ENCODE assay signal across 8 cellular contexts in the genomic region with DNA sequence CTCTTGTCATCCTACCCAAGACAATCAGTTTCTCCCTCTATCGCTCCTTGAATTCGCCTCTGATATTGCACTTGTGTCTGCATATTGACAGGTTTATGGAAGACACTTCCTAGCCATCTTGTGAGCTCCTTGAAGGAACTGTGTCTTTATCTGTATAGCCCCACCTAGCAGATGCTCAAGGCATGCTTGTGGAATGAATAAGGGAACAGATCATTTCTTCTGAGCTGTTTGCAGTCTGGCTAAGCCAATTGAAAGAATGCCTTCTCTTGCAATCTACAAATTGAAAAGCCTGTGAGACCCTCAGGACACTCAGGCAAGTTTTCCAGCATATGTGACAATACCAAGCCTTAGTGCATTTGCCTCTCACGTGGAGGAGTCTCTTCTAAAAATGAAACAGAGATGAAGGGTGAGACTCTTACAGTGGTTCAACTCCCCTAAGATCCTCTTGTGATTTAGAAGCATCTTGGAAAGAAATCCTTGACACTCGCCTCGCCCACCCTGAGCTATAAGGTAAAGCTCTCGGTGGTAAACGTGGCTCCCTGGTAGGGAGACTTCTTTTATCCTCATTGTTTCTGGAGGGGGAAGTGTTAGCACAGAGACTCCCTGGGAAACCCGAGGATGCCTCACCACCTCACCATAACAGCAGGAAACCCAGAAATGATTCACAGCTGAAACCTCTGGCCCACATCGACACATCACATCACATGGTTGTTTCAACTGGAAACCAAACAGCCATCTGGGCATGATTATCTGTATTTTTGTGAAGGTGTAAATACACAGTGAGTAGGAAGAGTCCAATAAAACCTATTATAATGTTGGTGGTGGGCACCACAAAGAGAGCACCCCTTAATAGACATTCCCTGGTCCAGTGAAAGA.
DNase-seq lines count a peak whose midpoint lies in the region; ATAC-seq, FAIRE-seq and TF ChIP-seq lines count a peak whose summit lies in the region.

No MANE protein-coding gene starts in this region.

- peaks cover 3% of the 10 kb centered on the region for H3K27me3 Mint-ChIP-seq in endothelial cell (ENCODE audit: unreplicated experiment)

- intact Hi-C loops in HepG2 (cut with micrococcal nuclease; ENCODE audit: unreplicated experiment) = no loop called here

- H3K27ac ChIP-seq in HepG2 (ENCODE audit: extremely low read length, insufficient read depth, low read length) = no peak overlapping the region

- FAIRE-seq in HTR-8/SVneo (lab: Jason Lieb, UNC) (no peak), HepG2 (lab: Jason Lieb, UNC) (no peak)

- no peaks in the 10 kb centered on the region for H4K20me1 ChIP-seq in HepG2 (ENCODE audit: insufficient read depth, low read length)

- H3K4me3 ChIP-seq in HepG2 (replicated peaks in 1 of 3; ENCODE audit: insufficient read depth in 1 of 3, low read depth in 2 of 3, low read length in 3 of 3) = no peak overlapping the region

- H3K36me3 ChIP-seq in HepG2 (replicated peaks in 1 of 2; ENCODE audit: control insufficient read depth in 1 of 2, insufficient read depth in 2 of 2, low read length in 2 of 2) = no peaks in the 10 kb centered on the region

- no peaks in the 10 kb centered on the region for H3K9me3 Mint-ChIP-seq in endothelial cell (ENCODE audit: unreplicated experiment)

- H2AFZ ChIP-seq in HepG2 (ENCODE audit: low read length) = no peak overlapping the region

- H3K79me2 ChIP-seq in HepG2 (ENCODE audit: insufficient read depth, low read length) = no peaks in the 10 kb centered on the region

- peaks cover 3 to 17% of the 10 kb centered on the region in 2 experiments; a peak in 2 of 5 replicates for H3K27me3 ChIP-seq in HepG2 (ENCODE audit: control insufficient read depth in 1 of 2, insufficient read depth in 2 of 2, low read length in 2 of 2)

- no peak overlapping the region for H3K27ac Mint-ChIP-seq in endothelial cell (ENCODE audit: unreplicated experiment)

- POLR2A ChIA-PET in HepG2 (lab: Yijun Ruan, JAX) = no interaction called here

- WGBS in HepG2 (ENCODE audit: low lambda C conversion rate) = 26% methylated on average over 9 of the region's 9 CpGs

- no peak for TF ChIP-seq RAD21 in HepG2 (CRISPR knock-in tag; IDR thresholded peaks at IDR 0.05)

- peaks cover 23% of the 10 kb centered on the region for H3K4me1 ChIP-seq in HepG2 (ENCODE audit: insufficient read depth, low read length)

- no peaks in the 10 kb centered on the region for H3K9me3 ChIP-seq in HepG2 (ENCODE audit: low read length)

- no peaks in the 10 kb centered on the region for H3K36me3 Mint-ChIP-seq in endothelial cell (ENCODE audit: low read depth, unreplicated experiment)

- CTCF ChIA-PET in HepG2 (lab: Yijun Ruan, JAX; ENCODE audit: low intra/inter-chr PET ratio, low total read pairs) = no interaction called here

- TF ChIP-seq POLR2A in HepG2 (IDR thresholded peaks at IDR 0.05; ENCODE audit: insufficient read depth in 1 of 2, low read depth in 2 of 2, low read length in 2 of 2) = no peak

- DNase-seq in Caki2 (ENCODE audit: low read depth) (peak; percentile 35), HTR-8/SVneo (ENCODE audit: insufficient read length, low spot score) (peak; percentile 41), HepG2 (ENCODE audit: low spot score) (peak; percentile 8), NAMALWA (ENCODE audit: low spot score) (no peak), NCI-H2196 treated with DMSO at 0.1 percent for 48 hours (lab: John Stamatoyannopoulos, UW; ENCODE audit: unreplicated experiment) (no peak), endothelial cell (ENCODE audit: low spot score) (no peak)
- DNase-seq in activated effector memory CD4-positive, alpha-beta T cell treated with Interleukin-2 at 50 U/mL for 16 hours = peak; percentile 18

- peaks cover 34% of the 10 kb centered on the region for H3K4me1 Mint-ChIP-seq in endothelial cell (ENCODE audit: unreplicated experiment)

- no peak for TF ChIP-seq CTCF in HepG2 (CRISPR knock-in tag; IDR thresholded peaks at IDR 0.05)
- no peak for TF ChIP-seq CTCF in endothelial cell (IDR thresholded peaks at IDR 0.05; ENCODE audit: unreplicated experiment)

- TF ChIP-seq EP300 in HepG2 (IDR thresholded peaks at IDR 0.05; ENCODE audit: low read depth in 2 of 2, low read length in 2 of 2) (no peak), HepG2 (CRISPR knock-in tag; IDR thresholded peaks at IDR 0.05; ENCODE audit: borderline replicate concordance) (no peak)

- no TSS peak for BruUV-seq in HepG2 (replicated peaks; lab: Mats Ljungman, UMichigan)

- ATAC-seq in HepG2 = peak; percentile 32; the same call in 2 of the 3 replicates
- ATAC-seq in GM19023 (IDR thresholded peaks at IDR 0.05; ENCODE audit: unreplicated experiment) = no peak

- H3K4me3 Mint-ChIP-seq in endothelial cell (ENCODE audit: unreplicated experiment) = no peak overlapping the region

- in situ Hi-C loops in Caki2 (cut with HindIII; ENCODE audit: low pct_unique_long_range_greater_than_20kb, low sequenced_read_pairs) = no loop called here
- in situ Hi-C loops in HepG2 (cut with HindIII; ENCODE audit: extremely low pct_ligation_motif_present, low pct_unique_long_range_greater_than_20kb) = no loop called here

- H3K4me2 ChIP-seq in HepG2 (ENCODE audit: low read depth, low read length) = peak overlapping the region; percentile 37

- no peak overlapping the region for H3K9ac ChIP-seq in HepG2 (ENCODE audit: insufficient read depth, low read depth, low read length)

TF ChIP-seq in HepG2, 621 proteins besides CTCF, POLR2A, EP300 and RAD21:
- TF ChIP-seq RFXAP (CRISPR knock-in tag; IDR thresholded peaks at IDR 0.05; ENCODE audit: borderline replicate concordance) = no peak
- 0 out of 2 replicates have a peak, but pooled peaks have one; percentile 6 for TF ChIP-seq PHF21A (CRISPR knock-in tag; IDR thresholded peaks at IDR 0.05)

Comparison
In these comparisons a context has a peak if more than half of its experiments do, and no peak if none do; other contexts are left out.
1. DNase-seq: peak in Caki2 (single experiment), HTR-8/SVneo (single experiment), activated effector memory CD4-positive, alpha-beta T cell treated with Interleukin-2 at 50 U/mL for 16 hours (single experiment) and HepG2 (single experiment); none in NAMALWA (single experiment), NCI-H2196 treated with DMSO at 0.1 percent for 48 hours (single experiment) and endothelial cell (single experiment).